6 cellular contexts compared by ENCODE assay signal in the genomic region with DNA sequence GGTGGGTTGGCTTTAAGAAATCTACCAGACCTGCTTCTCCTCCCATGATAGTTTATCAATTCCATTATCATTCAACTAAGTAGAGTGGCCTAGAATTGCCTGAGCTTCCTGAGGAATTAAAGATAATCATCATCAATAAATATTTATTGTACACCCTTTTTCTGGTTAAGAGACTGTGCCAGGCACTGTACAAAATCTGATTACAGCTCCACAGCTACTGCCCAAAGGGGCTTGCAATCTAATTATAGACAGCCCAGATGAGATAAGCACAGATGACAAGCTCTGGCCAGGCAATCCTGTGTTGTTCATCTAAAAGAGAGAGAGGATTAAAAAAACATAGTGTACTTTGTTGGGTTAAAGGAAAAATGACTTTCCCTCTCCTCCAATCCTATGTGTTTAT.
"Had no signal": no experiment of that assay in that cellular context is flagged by ENCODE, and none has a peak within 500 bp of the region (broad histone marks: within the 10 kb centered on the region; RNA-seq: fewer than 3 reads in every experiment).

No MANE protein-coding gene starts in this region.

- H3K4me3 ChIP-seq: GM23248 had no signal

- DNase-seq: GM23248, GOT3, H9, HCEC 1CT, KBM-7 had no signal

- ATAC-seq: HepG2 had no signal
